18 cellular contexts compared by ENCODE assay signal in the genomic region with DNA sequence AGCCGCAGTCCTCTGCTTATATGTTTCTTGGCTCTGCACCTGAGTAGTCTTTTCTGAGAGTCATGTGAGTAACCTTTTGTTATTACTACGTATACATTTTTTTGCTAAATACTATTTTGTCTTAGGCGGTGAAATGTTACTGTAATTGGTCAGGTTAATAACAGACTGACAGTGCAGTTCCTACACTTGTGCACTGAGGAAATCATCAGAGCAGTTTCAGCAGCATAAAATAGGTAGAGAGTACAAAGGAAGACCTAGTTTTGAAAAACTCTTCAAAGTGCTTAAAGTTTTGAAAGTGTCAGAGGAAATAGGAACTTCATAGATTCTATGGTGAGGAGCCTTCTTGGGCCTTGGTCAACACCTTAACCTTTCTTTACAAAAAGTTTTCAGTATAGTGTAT. TPM values are rescaled to one million over a fixed set of nuclear protein-coding genes. Genes with fewer than 3 reads are reported as not detected.
DNase-seq lines count a peak whose midpoint lies in the region; ATAC-seq, FAIRE-seq and TF ChIP-seq lines count a peak whose summit lies in the region.
"Had no signal": no experiment of that assay in that cellular context is flagged by ENCODE, and none has a peak within 500 bp of the region (broad histone marks: within the 10 kb centered on the region; RNA-seq: fewer than 3 reads in every experiment).

No MANE protein-coding gene starts in this region.

- POLR2A ChIA-PET in CD8-positive, alpha-beta T cell (lab: Charles Lee), result no interaction called here
- POLR2A ChIA-PET in naive thymus-derived CD8-positive, alpha-beta T cell (lab: Charles Lee), result no interaction called here

- no peak for TF ChIP-seq CTCF in CD8-positive, alpha-beta T cell (IDR thresholded peaks at IDR 0.05)
- TF ChIP-seq CTCF in MM.1S (IDR thresholded peaks at IDR 0.05; ENCODE audit: low read length) (no peak), brain microvascular endothelial cell (IDR thresholded peaks at IDR 0.05; ENCODE audit: low read depth, low read length, missing control alignments) (no peak)

- no peaks in the 10 kb centered on the region for H3K27me3 ChIP-seq in CD8-positive, alpha-beta T cell (ENCODE audit: insufficient read depth, low read length)
- H3K27me3 ChIP-seq in MM.1S (replicated peaks; ENCODE audit: insufficient read depth, low read length) (no peaks in the 10 kb centered on the region), brain microvascular endothelial cell (replicated peaks) (no peaks in the 10 kb centered on the region)
- H3K27me3 ChIP-seq: MG63, SJSA1 had no signal

- intact Hi-C loops in CD8-positive, alpha-beta T cell (cut with DNase I, micrococcal nuclease), result no loop called here

- CTCF ChIA-PET in CD8-positive, alpha-beta T cell (lab: Charles Lee), result no interaction called here

- H3K4me2 ChIP-seq in MM.1S (ENCODE audit: low read depth, low read length), result peak overlapping the region; percentile 64
- H3K4me2 ChIP-seq: PC-9 had no signal

- H3K4me3 Mint-ChIP-seq in CD8-positive, alpha-beta T cell, result no peak overlapping the region
- no peak overlapping the region for H3K4me3 Mint-ChIP-seq in naive thymus-derived CD8-positive, alpha-beta T cell
- H3K4me3 Mint-ChIP-seq in natural killer cell treated with Interleukin-12 subunit alpha and Interleukin-12 subunit beta and Interleukin-15 and Interleukin-18, amount 100 ng/mL, for 72 hours, result no peak overlapping the region

- peak; percentile 47 for FAIRE-seq in GM12891 (lab: Jason Lieb, UNC)
- FAIRE-seq: G401.6, HepG2 had no signal

- no peaks in the 10 kb centered on the region for H4K20me1 ChIP-seq in MM.1S (ENCODE audit: insufficient read depth, low read length)

- no peak overlapping the region for H3K27ac Mint-ChIP-seq in CD8-positive, alpha-beta T cell
- peak overlapping the region in 2 of 10 donors; percentile 0 to 57 for H3K27ac Mint-ChIP-seq in naive thymus-derived CD8-positive, alpha-beta T cell
- H3K27ac Mint-ChIP-seq in natural killer cell treated with Interleukin-12 subunit alpha and Interleukin-12 subunit beta and Interleukin-15 and Interleukin-18, amount 100 ng/mL, for 72 hours, result no peak overlapping the region

- H3K36me3 ChIP-seq in CD8-positive, alpha-beta T cell (ENCODE audit: insufficient read depth, low read length), result no peaks in the 10 kb centered on the region
- H3K36me3 ChIP-seq in MM.1S (replicated peaks; ENCODE audit: insufficient read depth, low read length), result no peaks in the 10 kb centered on the region
- H3K36me3 ChIP-seq in brain microvascular endothelial cell (replicated peaks), result no peaks in the 10 kb centered on the region
- H3K36me3 ChIP-seq: MG63 had no signal

- peaks cover 15% of the 10 kb centered on the region for H3K4me1 Mint-ChIP-seq in CD8-positive, alpha-beta T cell (ENCODE audit: low read depth)
- H3K4me1 Mint-ChIP-seq in naive thymus-derived CD8-positive, alpha-beta T cell, result peaks cover 0 to 8% (median 5%) of the 10 kb centered on the region in 4 donors
- H3K4me1 Mint-ChIP-seq in natural killer cell treated with Interleukin-12 subunit alpha and Interleukin-12 subunit beta and Interleukin-15 and Interleukin-18, amount 100 ng/mL, for 72 hours (ENCODE audit: low read depth in 2 of 2), result peaks cover 3 to 4% of the 10 kb centered on the region in 2 donors

- H3K27ac ChIP-seq in CD8-positive, alpha-beta T cell (ENCODE audit: low read depth, low read length), result no peak overlapping the region
- peak overlapping the region; percentile 75 for H3K27ac ChIP-seq in MM.1S (ENCODE audit: low read length)
- no peak overlapping the region for H3K27ac ChIP-seq in brain microvascular endothelial cell
- H3K27ac ChIP-seq: C4-2B, PC-9, SJSA1 had no signal

- H3K4me3 ChIP-seq in CD8-positive, alpha-beta T cell (ENCODE audit: low read depth, low read length), result no peak overlapping the region
- peak overlapping the region; percentile 27 for H3K4me3 ChIP-seq in MM.1S (ENCODE audit: low read length)
- H3K4me3 ChIP-seq in brain microvascular endothelial cell (ENCODE audit: low read depth, low read length), result no peak overlapping the region
- H3K4me3 ChIP-seq: MG63, PC-9, SJSA1 had no signal

- no peaks in the 10 kb centered on the region for H3K9me3 Mint-ChIP-seq in CD8-positive, alpha-beta T cell
- H3K9me3 Mint-ChIP-seq in naive thymus-derived CD8-positive, alpha-beta T cell, result no peaks in the 10 kb centered on the region
- H3K9me3 Mint-ChIP-seq in natural killer cell treated with Interleukin-12 subunit alpha and Interleukin-12 subunit beta and Interleukin-15 and Interleukin-18, amount 100 ng/mL, for 72 hours, result no peaks in the 10 kb centered on the region

- in situ Hi-C loops in brain microvascular endothelial cell (cut with HindIII; ENCODE audit: low pct_ligation_motif_present, low sequenced_read_pairs), result loop anchor here (25.0 kb wide), 1 partner anchor 260 kb away; no protein-coding TSS in a partner anchor

- H2AFZ ChIP-seq in MM.1S (ENCODE audit: low read length), result no peak overlapping the region
- H2AFZ ChIP-seq: PC-9 had no signal

- no peaks in the 10 kb centered on the region for H3K9me2 ChIP-seq in MM.1S (replicated peaks; ENCODE audit: insufficient read depth, low read length)

- H3K4me1 ChIP-seq in CD8-positive, alpha-beta T cell (ENCODE audit: insufficient read depth, low read length), result peaks cover 41% of the 10 kb centered on the region
- peaks cover 66% of the 10 kb centered on the region for H3K4me1 ChIP-seq in MM.1S (ENCODE audit: low read length)
- H3K4me1 ChIP-seq: SJSA1 had no signal

- peaks cover 90% of the 10 kb centered on the region for H3K79me2 ChIP-seq in MM.1S (ENCODE audit: low read length)

- no peak for TF ChIP-seq POLR2A in GM12891 (IDR thresholded peaks at IDR 0.05; ENCODE audit: low read depth, low read length)

- peak overlapping the region; percentile 21; the same call in 1 of the 2 replicates for H3K9ac ChIP-seq in MM.1S (ENCODE audit: low read length)

- no peaks in the 10 kb centered on the region for H3K27me3 Mint-ChIP-seq in CD8-positive, alpha-beta T cell (ENCODE audit: low read depth)
- H3K27me3 Mint-ChIP-seq in naive thymus-derived CD8-positive, alpha-beta T cell, result no peaks in the 10 kb centered on the region
- no peaks in the 10 kb centered on the region for H3K27me3 Mint-ChIP-seq in natural killer cell treated with Interleukin-12 subunit alpha and Interleukin-12 subunit beta and Interleukin-15 and Interleukin-18, amount 100 ng/mL, for 72 hours

- ATAC-seq in CD8-positive, alpha-beta T cell, result peak; percentile 17
- peak; percentile 56 to 73 for ATAC-seq in naive thymus-derived CD8-positive, alpha-beta T cell
- no peak for ATAC-seq in HG03196 (IDR thresholded peaks at IDR 0.05; ENCODE audit: unreplicated experiment)
- ATAC-seq in natural killer cell treated with Interleukin-12 subunit alpha and Interleukin-12 subunit beta and Interleukin-15 and Interleukin-18, amount 100 ng/mL, for 72 hours, result no peak
- ATAC-seq: HepG2, Right ventricle myocardium inferior had no signal

- no peaks in the 10 kb centered on the region for H3K9me3 ChIP-seq in CD8-positive, alpha-beta T cell (ENCODE audit: low read length)
- no peaks in the 10 kb centered on the region for H3K9me3 ChIP-seq in MM.1S (replicated peaks; ENCODE audit: insufficient read depth, low read length)
- H3K9me3 ChIP-seq: MG63, SJSA1 had no signal

- peaks cover 27% of the 10 kb centered on the region for H3K36me3 Mint-ChIP-seq in CD8-positive, alpha-beta T cell
- peaks cover 0 to 31% (median 6%) of the 10 kb centered on the region in 3 donors for H3K36me3 Mint-ChIP-seq in naive thymus-derived CD8-positive, alpha-beta T cell
- no peaks in the 10 kb centered on the region for H3K36me3 Mint-ChIP-seq in natural killer cell treated with Interleukin-12 subunit alpha and Interleukin-12 subunit beta and Interleukin-15 and Interleukin-18, amount 100 ng/mL, for 72 hours

- H3F3A ChIP-seq in MM.1S (ENCODE audit: insufficient read depth, low read length), result peaks cover 38% of the 10 kb centered on the region

- DNase-seq in CD8-positive, alpha-beta T cell, result no peak
- DNase-seq in GM12891 (ENCODE audit: insufficient read length, low spot score) (no peak), MM.1S (peak; percentile 69), brain microvascular endothelial cell (no peak)
- no peak for DNase-seq in naive thymus-derived CD8-positive, alpha-beta T cell
- no peak for DNase-seq in natural killer cell treated with Interleukin-12 subunit alpha and Interleukin-12 subunit beta and Interleukin-15 and Interleukin-18, amount 100 ng/mL, for 72 hours (ENCODE audit: low spot score)
- DNase-seq: DMS53, MG63, NCI-H2029, NCI-H446, NCI-H524 treated with DMSO at 0.1 percent for 48 hours, PC-9 had no signal

TF ChIP-seq in GM12891, 5 proteins besides CTCF, POLR2A, EP300 and RAD21:
- no peak for TF ChIP-seq SPI1 (IDR thresholded peaks at IDR 0.05; ENCODE audit: low read depth, low read length)
- no peak for TF ChIP-seq PAX5 (IDR thresholded peaks at IDR 0.05; ENCODE audit: insufficient read depth, low read length, severe bottlenecking)
- TF ChIP-seq TAF1 (IDR thresholded peaks at IDR 0.05; ENCODE audit: low read depth, low read length), result no peak
- TF ChIP-seq POLR2AphosphoS5 (IDR thresholded peaks at IDR 0.05; ENCODE audit: low read depth, low read length), result no peak

RNA-seq across cellular contexts. Expression of a gene that starts 11.1 kb away (rescaled TPM):
- total RNA-seq in CD8-positive, alpha-beta T cell, result 10 to 100 TPM; 10.5 to 11.6 TPM
- 8.3 TPM for polyA plus RNA-seq in GM12891 (2012; ENCODE audit: low read depth, missing spikeins)
- total RNA-seq in naive thymus-derived CD8-positive, alpha-beta T cell, result 10 to 100 TPM; 23.5 to 24.3 TPM
- 10 to 100 TPM; 15.8 to 17.6 (median 16.3) TPM for polyA plus RNA-seq in naive thymus-derived CD8-positive, alpha-beta T cell
- total RNA-seq in natural killer cell treated with Interleukin-12 subunit alpha and Interleukin-12 subunit beta and Interleukin-15 and Interleukin-18, amount 100 ng/mL, for 72 hours, result 10 to 100 TPM; 25.5 to 26.4 TPM

RNA-seq across cellular contexts. Expression of a gene that starts 27.7 kb away (rescaled TPM):
- 10 to 100 TPM; 27.9 to 31.1 TPM for total RNA-seq in CD8-positive, alpha-beta T cell
- 26.0 TPM for polyA plus RNA-seq in GM12891 (2012; ENCODE audit: low read depth, missing spikeins)
- 10 to 100 TPM; 38.4 to 39.4 TPM for total RNA-seq in naive thymus-derived CD8-positive, alpha-beta T cell
- 10 to 100 TPM; 62.7 to 73.1 (median 71.1) TPM for polyA plus RNA-seq in naive thymus-derived CD8-positive, alpha-beta T cell
- total RNA-seq in natural killer cell treated with Interleukin-12 subunit alpha and Interleukin-12 subunit beta and Interleukin-15 and Interleukin-18, amount 100 ng/mL, for 72 hours, result 10 to 100 TPM; 27.7 to 39.4 TPM

RNA-seq across cellular contexts. Expression of a gene that starts 55.9 kb away (rescaled TPM):
- under 1 TPM; 0.24 to 0.33 TPM for total RNA-seq in CD8-positive, alpha-beta T cell
- 4.9 TPM for polyA plus RNA-seq in GM12891 (2012; ENCODE audit: low read depth, missing spikeins)
- 1 to 10 TPM; 1.1 to 1.2 TPM for total RNA-seq in naive thymus-derived CD8-positive, alpha-beta T cell
- polyA plus RNA-seq in naive thymus-derived CD8-positive, alpha-beta T cell, result 1 to 10 TPM in 1 of 3 donors, under 1 TPM in 2; 0.77 to 2.1 (median 0.98) TPM
- total RNA-seq in natural killer cell treated with Interleukin-12 subunit alpha and Interleukin-12 subunit beta and Interleukin-15 and Interleukin-18, amount 100 ng/mL, for 72 hours, result under 1 TPM; 0.24 to 0.42 TPM

Comparison
In these comparisons a context has a peak if more than half of its experiments do, and no peak if none do; other contexts are left out.
1. ATAC-seq: peak in CD8-positive, alpha-beta T cell (single experiment) and naive thymus-derived CD8-positive, alpha-beta T cell (2 of 2); none in HG03196 (single experiment) and natural killer cell treated with Interleukin-12 subunit alpha and Interleukin-12 subunit beta and Interleukin-15 and Interleukin-18, amount 100 ng/mL, for 72 hours (0 of 2).